19 cellular contexts compared by ENCODE assay signal in genomic region chr7:2015251-2015871, GRCh38.
A peak's percentile ranks its signal among the peaks of the same experiment; 100 is the strongest.
DNase-seq lines count a peak whose midpoint lies in the region; ATAC-seq and TF ChIP-seq lines count a peak whose summit lies in the region.
"Had no signal": no experiment of that assay in that cellular context is flagged by ENCODE, and none has a peak within 500 bp of the region (broad histone marks: within the 10 kb centered on the region; RNA-seq: fewer than 3 reads in every experiment).

No MANE protein-coding gene starts in this region.

- TF ChIP-seq EP300 in SK-N-SH (IDR thresholded peaks at IDR 0.05; ENCODE audit: borderline replicate concordance in 1 of 2, low read depth in 1 of 2, low read length in 1 of 2), result no peak
- TF ChIP-seq EP300 in suprapubic skin (IDR thresholded peaks at IDR 0.05), result no peak

- peaks cover 4% of the 10 kb centered on the region for H3F3A ChIP-seq in SK-N-SH (replicated peaks; ENCODE audit: insufficient read depth)

- WGBS in SK-N-SH (ENCODE audit: low lambda C conversion rate), result 92% methylated on average over 7 of the region's 18 CpGs
- 78% methylated on average over 7 of the region's 18 CpGs for WGBS in suprapubic skin

- H3K9ac ChIP-seq in SK-N-SH, result no peak overlapping the region

- no peaks in the 10 kb centered on the region for H3K27me3 ChIP-seq in SK-N-SH (ENCODE audit: insufficient read depth)
- H3K27me3 ChIP-seq in lower lobe of right lung (ENCODE audit: low read depth), result no peaks in the 10 kb centered on the region
- no peaks in the 10 kb centered on the region for H3K27me3 ChIP-seq in suprapubic skin
- H3K27me3 ChIP-seq: heart right ventricle, tibial nerve had no signal

- no peaks in the 10 kb centered on the region for H3K9me2 ChIP-seq in SK-N-SH

- H3K27ac ChIP-seq in SK-N-SH (ENCODE audit: low read depth in 2 of 2, low read length in 1 of 2) (peak overlapping the region in 1 of 2 experiments; percentile 14; a peak in 1 of 4 replicates), coronary artery (no peak overlapping the region), lower lobe of right lung (no peak overlapping the region), suprapubic skin (no peak overlapping the region)
- H3K27ac ChIP-seq: 22Rv1, heart right ventricle, tibial nerve had no signal

- TF ChIP-seq CTCF in SK-N-SH (IDR thresholded peaks at IDR 0.05) (no peak), coronary artery (IDR thresholded peaks at IDR 0.05) (no peak), lower lobe of right lung (IDR thresholded peaks at IDR 0.05) (no peak), suprapubic skin (IDR thresholded peaks at IDR 0.05) (no peak), GM13976 (IDR thresholded peaks at IDR 0.05; ENCODE audit: borderline replicate concordance, control extremely low read depth, extremely low read depth, insufficient read depth, missing control alignments) (no peak)

- H2AFZ ChIP-seq in SK-N-SH (ENCODE audit: low read depth), result no peak overlapping the region

- no peak overlapping the region for H3K4me2 ChIP-seq in SK-N-SH

- peak; percentile 52 for DNase-seq in SK-N-SH
- DNase-seq in coronary artery (ENCODE audit: low spot score), result peak; percentile 58
- peak; percentile 29 for DNase-seq in lower lobe of right lung
- peak; percentile 50 to 69 for DNase-seq in suprapubic skin (ENCODE audit: low spot score in 2 of 2)
- no peak for DNase-seq in SIG-M5 (lab: John Stamatoyannopoulos, UW)
- no peak for DNase-seq in GM13976 (ENCODE audit: low spot score)
- DNase-seq: EL; mesenchymal stem cell; NCI-H1417 treated with DMSO at 0.1 percent for 48 hours; NCI-H524 treated with DMSO at 0.1 percent for 48 hours; stimulated activated naive B cell treated with anti-CD40 and anti-IgM and Interleukin-4, amounts not matched to agents 10 μg/mL and 1 μg/mL and 100 μg/mL, for 72 hours; T-cell had no signal

- CTCF ChIA-PET in SK-N-SH (lab: Yijun Ruan, JAX), result interaction anchor here (0.5 to 1.9 kb wide), 3 partner anchors 10 to 981 kb away, joined by 3 to 4 read pairs (median 3); no protein-coding TSS in a partner anchor

- in situ Hi-C loops in GM13976 (cut with MboI; ENCODE audit: low sequenced_read_pairs, unreplicated experiment), result no loop called here

- H3K4me3 ChIP-seq in SK-N-SH (ENCODE audit: low read depth in 2 of 2, low read length in 1 of 2) (no peak overlapping the region), coronary artery (no peak overlapping the region), lower lobe of right lung (no peak overlapping the region), suprapubic skin (no peak overlapping the region)
- H3K4me3 ChIP-seq: heart right ventricle, tibial nerve had no signal

- POLR2A ChIA-PET in SK-N-SH (lab: Yijun Ruan, JAX), result no interaction called here

- intact Hi-C loops in lower lobe of right lung (cut with DNase I), result no loop called here

- no peak for ATAC-seq in SK-N-SH treated with all-trans-retinoic acid at 6 μM for 48 hours
- ATAC-seq in lower lobe of right lung, result no peak
- no peak for ATAC-seq in GM21737 (IDR thresholded peaks at IDR 0.05; ENCODE audit: unreplicated experiment)
- ATAC-seq: activated naive CD4-positive, alpha-beta T cell treated with anti-CD3 and anti-CD28 coated beads, Interleukin-2, amount 50 U/mL, for 72 hours; heart right ventricle; stimulated activated naive B cell treated with anti-CD40 and anti-IgM and Interleukin-4, amounts not matched to agents 10 μg/mL and 1 μg/mL and 100 μg/mL, for 72 hours; T-cell had no signal

- peaks cover 19 to 76% of the 10 kb centered on the region in 2 experiments; a peak in 3 of 4 replicates for H3K4me1 ChIP-seq in SK-N-SH (ENCODE audit: control insufficient read depth in 1 of 2, insufficient read depth in 2 of 2, low read depth in 1 of 2, low read length in 1 of 2)
- peaks cover 20% of the 10 kb centered on the region for H3K4me1 ChIP-seq in lower lobe of right lung
- peaks cover 27% of the 10 kb centered on the region for H3K4me1 ChIP-seq in suprapubic skin
- H3K4me1 ChIP-seq: Caco-2 had no signal

- no peak for TF ChIP-seq RAD21 in SK-N-SH (IDR thresholded peaks at IDR 0.05; ENCODE audit: low read length)

- H3K9me3 ChIP-seq in SK-N-SH (no peaks in the 10 kb centered on the region), lower lobe of right lung (no peaks in the 10 kb centered on the region), suprapubic skin (no peaks in the 10 kb centered on the region)
- H3K9me3 ChIP-seq: Caco-2, heart right ventricle, tibial nerve had no signal

- TF ChIP-seq POLR2A in suprapubic skin (IDR thresholded peaks at IDR 0.05), result no peak

- H3K36me3 ChIP-seq in SK-N-SH (replicated peaks in 1 of 2; ENCODE audit: control insufficient read depth in 1 of 2, insufficient read depth in 2 of 2, low read length in 1 of 2) (no peaks in the 10 kb centered on the region), lower lobe of right lung (peaks cover 8% of the 10 kb centered on the region), suprapubic skin (peaks cover 7% of the 10 kb centered on the region)

- H4K20me1 ChIP-seq in SK-N-SH (ENCODE audit: insufficient read depth), result no peaks in the 10 kb centered on the region

- H3K79me2 ChIP-seq in SK-N-SH (ENCODE audit: insufficient read depth), result 0 out of 2 replicates have a peak, but pooled peaks cover 4% of the 10 kb centered on the region

TF ChIP-seq in SK-N-SH, 30 proteins besides CTCF, POLR2A, EP300 and RAD21 (continues in another document):
- TF ChIP-seq NFIC (IDR thresholded peaks at IDR 0.05; ENCODE audit: borderline replicate concordance), result no peak
- TF ChIP-seq CHD2 (IDR thresholded peaks at IDR 0.05; ENCODE audit: low read length, partially characterized antibody), result no peak
- no peak for TF ChIP-seq RXRA (IDR thresholded peaks at IDR 0.05; ENCODE audit: borderline replicate concordance, low read depth)
- no peak for TF ChIP-seq GABPA (IDR thresholded peaks at IDR 0.05; ENCODE audit: low read depth)
- TF ChIP-seq USF1 (IDR thresholded peaks at IDR 0.05; ENCODE audit: borderline replicate concordance, low read depth), result no peak
- TF ChIP-seq USF2 (IDR thresholded peaks at IDR 0.05; ENCODE audit: borderline replicate concordance, low read depth, low read length), result no peak
- TF ChIP-seq JUND (IDR thresholded peaks at IDR 0.05), result no peak
- TF ChIP-seq SMC3 (IDR thresholded peaks at IDR 0.05; ENCODE audit: low read depth, low read length), result no peak
- no peak for TF ChIP-seq MAX (IDR thresholded peaks at IDR 0.05; ENCODE audit: low read depth)
- TF ChIP-seq EZH2phosphoT487 (IDR thresholded peaks at IDR 0.05; ENCODE audit: borderline replicate concordance, low read depth), result no peak

TF ChIP-seq in SK-N-SH treated with all-trans-retinoic acid at 6 μM for 48 hours, 23 proteins besides CTCF, POLR2A, EP300 and RAD21 (continues in another document):
- TF ChIP-seq PPARA (CRISPR knock-in tag; IDR thresholded peaks at IDR 0.05; ENCODE audit: borderline replicate concordance) (no peak), CSRNP3 (CRISPR knock-in tag; IDR thresholded peaks at IDR 0.05) (no peak), ZC3H10 (CRISPR knock-in tag; IDR thresholded peaks at IDR 0.05) (no peak), ZFP3 (CRISPR knock-in tag; IDR thresholded peaks at IDR 0.05) (no peak), BACH2 (CRISPR knock-in tag; IDR thresholded peaks at IDR 0.05; ENCODE audit: borderline replicate concordance) (no peak), POU6F1 (CRISPR knock-in tag; IDR thresholded peaks at IDR 0.05; ENCODE audit: borderline replicate concordance, low read depth) (no peak), CSDC2 (CRISPR knock-in tag; IDR thresholded peaks at IDR 0.05) (no peak)

Comparison
In these comparisons a context has a peak if more than half of its experiments do, and no peak if none do; other contexts are left out.
1. DNase-seq: peak in SK-N-SH (single experiment), coronary artery (single experiment), lower lobe of right lung (single experiment) and suprapubic skin (2 of 2); none in SIG-M5 (single experiment) and GM13976 (single experiment).